9 cellular contexts compared by ENCODE assay signal in genomic region chr2:37570773-37571570, GRCh38.
DNase-seq lines count a peak whose midpoint lies in the region; ATAC-seq and TF ChIP-seq lines count a peak whose summit lies in the region.
"Had no signal": no experiment of that assay in that cellular context is flagged by ENCODE, and none has a peak within 500 bp of the region (broad histone marks: within the 10 kb centered on the region; RNA-seq: fewer than 3 reads in every experiment).

No MANE protein-coding gene starts in this region.

- no TSS peak for BruUV-seq in IMR-90 (replicated peaks; lab: Mats Ljungman, UMichigan)

- H4K8ac ChIP-seq in IMR-90 (ENCODE audit: low read depth in 2 of 2, low read length in 2 of 2) = peak overlapping the region; percentile 23 to 73

- WGBS in IMR-90 (ENCODE audit: extremely low coverage in 2 of 2, insufficient read length in 1 of 2), 2 experiments = 0% methylated on average over 1 of the region's 6 CpGs; no CpG with 5 or more reads in 1 of the 2 experiments

- H3K4me1 ChIP-seq in IMR-90 (ENCODE audit: control insufficient read depth, insufficient read depth, low read length) = peaks cover 28% of the 10 kb centered on the region

- H3K4me3 Mint-ChIP-seq in stimulated activated naive CD8-positive, alpha-beta T cell treated with anti-CD3 and anti-CD28 coated beads, Interleukin-15, amount 100 ng/mL, for 72 hours = no peak overlapping the region

- no peaks in the 10 kb centered on the region for H3K27me3 ChIP-seq in IMR-90 (ENCODE audit: control insufficient read depth, insufficient read depth, low read length)

- H2AK5ac ChIP-seq in IMR-90 (ENCODE audit: low read depth, low read length) = peak overlapping the region; percentile 95

- H2AFZ ChIP-seq in IMR-90 (replicated peaks; ENCODE audit: low read length, poor library complexity) = no peak overlapping the region

- peak overlapping the region; percentile 61; the same call in 1 of the 2 replicates for H3K4me2 ChIP-seq in IMR-90 (ENCODE audit: low read depth, low read length)

- peak overlapping the region; percentile 27; the same call in 1 of the 2 replicates for H3K9ac ChIP-seq in IMR-90 (ENCODE audit: low read depth, low read length)

- dilution Hi-C loops in IMR-90 (cut with HindIII; ENCODE audit: low sequenced_read_pairs, unreplicated experiment) = no loop called here

- H3K4ac ChIP-seq in IMR-90 (ENCODE audit: low read depth, low read length) = peak overlapping the region; percentile 92

- CTCF ChIA-PET in IMR-90 (lab: Yijun Ruan, JAX) = interaction anchor here (0.5 kb wide), 1 partner anchor 273 kb away, joined by 3 read pairs; no protein-coding TSS in a partner anchor

- TF ChIP-seq POLR2A in IMR-90 (IDR thresholded peaks at IDR 0.05; ENCODE audit: low read depth, low read length) = no peak

- H4K20me1 ChIP-seq in IMR-90 (ENCODE audit: insufficient read depth, low read length) = no peaks in the 10 kb centered on the region

- DNase-seq in GM13977 (ENCODE audit: low spot score) = peak; percentile 39
- peak; percentile 93 for DNase-seq in IMR-90
- peak; percentile 72 for DNase-seq in fibroblast of the aortic adventitia (ENCODE audit: low read depth)
- peak in 1 of 2 donors; percentile 74 for DNase-seq in stimulated activated naive CD8-positive, alpha-beta T cell treated with anti-CD3 and anti-CD28 coated beads, Interleukin-15, amount 100 ng/mL, for 72 hours
- no peak for DNase-seq in ureter (ENCODE audit: low spot score)
- DNase-seq in NCI-H1092 treated with DMSO at 0.1 percent for 48 hours (lab: John Stamatoyannopoulos, UW) = no peak
- no peak for DNase-seq in nucleus accumbens (lab: John Stamatoyannopoulos, UW)

- H3K36me3 ChIP-seq in IMR-90 (ENCODE audit: control insufficient read depth, insufficient read depth, low read length) = no peaks in the 10 kb centered on the region

- H3K9me3 ChIP-seq in IMR-90 (ENCODE audit: control insufficient read depth, insufficient read depth, low read length) = no peaks in the 10 kb centered on the region

- H2BK120ac ChIP-seq in IMR-90 (ENCODE audit: low read depth, low read length) = peak overlapping the region; percentile 83

- ATAC-seq in GM21529 (IDR thresholded peaks at IDR 0.05; ENCODE audit: unreplicated experiment) (peak; percentile 91), IMR-90 (ENCODE audit: low read depth) (peak; percentile 37)
- ATAC-seq in stimulated activated naive CD8-positive, alpha-beta T cell treated with anti-CD3 and anti-CD28 coated beads, Interleukin-15, amount 100 ng/mL, for 72 hours = peak; percentile 97

- H2BK20ac ChIP-seq in IMR-90 (ENCODE audit: low read depth, low read length) = peak overlapping the region; percentile 94

- peaks cover 9% of the 10 kb centered on the region for H3K9me1 ChIP-seq in IMR-90 (ENCODE audit: insufficient read depth, low read length)

- TF ChIP-seq RAD21 in IMR-90 (IDR thresholded peaks at IDR 0.05; ENCODE audit: low read length) = 0 out of 2 replicates have a peak, but pooled peaks have one; percentile 13

- peak overlapping the region; percentile 93 for H2BK5ac ChIP-seq in IMR-90 (ENCODE audit: low read depth, low read length, poor library complexity, severe bottlenecking)

- peak overlapping the region; percentile 69 for H4K5ac ChIP-seq in IMR-90 (ENCODE audit: low read depth, low read length)

- no peak overlapping the region for H3K27ac Mint-ChIP-seq in stimulated activated naive CD8-positive, alpha-beta T cell treated with anti-CD3 and anti-CD28 coated beads, Interleukin-15, amount 100 ng/mL, for 72 hours

- peak overlapping the region; percentile 96 for H3K18ac ChIP-seq in IMR-90 (ENCODE audit: low read depth, low read length)

- peaks cover 0 to 7% of the 10 kb centered on the region in 2 experiments; a peak in 2 of 4 replicates for H3K79me1 ChIP-seq in IMR-90 (ENCODE audit: low read depth in 1 of 2, low read length in 2 of 2)

- peak overlapping the region; percentile 30 for H3K27ac ChIP-seq in IMR-90 (ENCODE audit: insufficient read depth, low read length)

- peak overlapping the region; percentile 80 for H3K14ac ChIP-seq in IMR-90 (replicated peaks; ENCODE audit: low read depth, low read length)

- H3K23ac ChIP-seq in IMR-90 (ENCODE audit: low read depth, low read length) = peak overlapping the region; percentile 89

- no peaks in the 10 kb centered on the region for H3K27me3 Mint-ChIP-seq in stimulated activated naive CD8-positive, alpha-beta T cell treated with anti-CD3 and anti-CD28 coated beads, Interleukin-15, amount 100 ng/mL, for 72 hours

- peak overlapping the region; percentile 83; the same call in 2 of the 3 replicates for H2BK15ac ChIP-seq in IMR-90 (ENCODE audit: low read depth, low read length)

- peak overlapping the region; percentile 51; the same call in 1 of the 2 replicates for H3K56ac ChIP-seq in IMR-90 (ENCODE audit: extremely low read depth, insufficient read depth, low read length)

- in situ Hi-C loops in GM13977 (cut with MboI; ENCODE audit: low pct_unique_long_range_greater_than_20kb, low sequenced_read_pairs, unreplicated experiment) = no loop called here
- in situ Hi-C loops in IMR-90 (cut with MboI; ENCODE audit: low sequenced_read_pairs) = no loop called here

- peak overlapping the region; percentile 95 for H4K91ac ChIP-seq in IMR-90 (ENCODE audit: insufficient read depth, low read depth, low read length)

- peaks cover 1 to 4% of the 10 kb centered on the region in 2 donors for H3K9me3 Mint-ChIP-seq in stimulated activated naive CD8-positive, alpha-beta T cell treated with anti-CD3 and anti-CD28 coated beads, Interleukin-15, amount 100 ng/mL, for 72 hours

- H2AK9ac ChIP-seq in IMR-90 (replicated peaks; ENCODE audit: low read depth, low read length, poor library complexity) = peak overlapping the region; percentile 76

- H3K4me3 ChIP-seq in IMR-90 (ENCODE audit: insufficient read depth, low read depth, low read length) = no peak overlapping the region
- H3K4me3 ChIP-seq in fibroblast of the aortic adventitia (ENCODE audit: low read depth, low read length) = no peak overlapping the region
- H3K4me3 ChIP-seq: lung had no signal

- peaks cover 23% of the 10 kb centered on the region for H3K4me1 Mint-ChIP-seq in stimulated activated naive CD8-positive, alpha-beta T cell treated with anti-CD3 and anti-CD28 coated beads, Interleukin-15, amount 100 ng/mL, for 72 hours

- POLR2A ChIA-PET in IMR-90 (lab: Charles Lee; ENCODE audit: unreplicated experiment) = interaction anchor here (0.5 kb wide), 1 partner anchor 283 kb away, joined by 3 read pairs; no protein-coding TSS in a partner anchor

- TF ChIP-seq CTCF in GM13977 (IDR thresholded peaks at IDR 0.05; ENCODE audit: extremely low read depth, insufficient read depth, missing control alignments) (no peak), IMR-90 (conservative IDR thresholded peaks at IDR 0.05; ENCODE audit: low read depth, low read length) (no peak), fibroblast of the aortic adventitia (IDR thresholded peaks at IDR 0.05; ENCODE audit: insufficient read depth, low read length) (no peak)

- intact Hi-C loops in IMR-90 (cut with micrococcal nuclease) = loop anchor here (5.0 kb wide), 2 partner anchors 66 to 261 kb away; no protein-coding TSS in a partner anchor

TF ChIP-seq in IMR-90, 13 proteins besides CTCF, POLR2A, EP300 and RAD21:
- TF ChIP-seq CEBPB (IDR thresholded peaks at IDR 0.05; ENCODE audit: low read depth, low read length) = peak; percentile 36; the same call in 1 of the 2 replicates
- TF ChIP-seq RCOR1 (IDR thresholded peaks at IDR 0.05; ENCODE audit: insufficient replicate concordance, low read length) = no peak
- peak; percentile 39; the same call in 1 of the 2 replicates for TF ChIP-seq FOS (IDR thresholded peaks at IDR 0.05; ENCODE audit: low read depth, low read length)
- TF ChIP-seq MAFK (IDR thresholded peaks at IDR 0.05; ENCODE audit: low read depth, low read length) = 0 out of 2 replicates have a peak, but pooled peaks have one; percentile 12
- TF ChIP-seq RFX5 (IDR thresholded peaks at IDR 0.05; ENCODE audit: low read depth, low read length) = no peak
- TF ChIP-seq USF2 (IDR thresholded peaks at IDR 0.05; ENCODE audit: low read depth, low read length) = no peak
- TF ChIP-seq MXI1 (IDR thresholded peaks at IDR 0.05; ENCODE audit: borderline replicate concordance, low read depth, low read length) = peak; percentile 97
- no peak for TF ChIP-seq SMC3 (IDR thresholded peaks at IDR 0.05; ENCODE audit: low read depth, low read length)
- TF ChIP-seq ELK1 (IDR thresholded peaks at IDR 0.05; ENCODE audit: borderline replicate concordance, low read depth, low read length) = no peak
- TF ChIP-seq CHD1 (IDR thresholded peaks at IDR 0.05; ENCODE audit: low read depth, low read length) = no peak
- TF ChIP-seq BHLHE40 (IDR thresholded peaks at IDR 0.05; ENCODE audit: low read depth, low read length) = peak; percentile 30; the same call in 1 of the 2 replicates
- no peak for TF ChIP-seq MAZ (IDR thresholded peaks at IDR 0.05; ENCODE audit: borderline replicate concordance, low read depth, low read length)

Comparison
In these comparisons a context has a peak if more than half of its experiments do, and no peak if none do; other contexts are left out.
1. DNase-seq: peak in GM13977 (single experiment), IMR-90 (single experiment) and fibroblast of the aortic adventitia (single experiment); none in ureter (single experiment), NCI-H1092 treated with DMSO at 0.1 percent for 48 hours (single experiment) and nucleus accumbens (0 of 56).
2. ATAC-seq: peak in every context shown above with its lines; median percentile 97 in stimulated activated naive CD8-positive, alpha-beta T cell treated with anti-CD3 and anti-CD28 coated beads, Interleukin-15, amount 100 ng/mL, for 72 hours; 91 in GM21529; 37 in IMR-90.